In the genomic region with DNA sequence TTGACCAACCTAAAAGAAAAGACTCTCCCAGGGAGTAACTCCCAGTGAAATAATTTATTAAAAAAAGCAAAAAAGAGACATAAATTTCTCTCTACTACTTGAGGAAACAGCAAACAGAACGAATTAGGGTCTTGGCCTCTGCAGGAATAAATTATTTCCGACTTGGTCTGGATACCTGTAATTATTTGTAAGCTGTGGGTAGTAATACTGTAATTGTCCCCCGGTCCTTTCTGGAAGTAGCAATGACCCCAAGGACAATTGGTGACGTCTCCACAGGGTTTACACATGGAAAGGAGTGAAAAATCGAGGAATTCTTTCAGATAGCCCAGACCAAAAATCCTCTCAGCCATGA, we compare ENCODE assay signal across 1 cellular context.
TF ChIP-seq lines count a peak whose summit lies in the region.

No MANE protein-coding gene starts in this region.

TF ChIP-seq in WTC11, 78 proteins besides CTCF, POLR2A, EP300 and RAD21 (continued from another document):
- TF ChIP-seq, protein P1, sequence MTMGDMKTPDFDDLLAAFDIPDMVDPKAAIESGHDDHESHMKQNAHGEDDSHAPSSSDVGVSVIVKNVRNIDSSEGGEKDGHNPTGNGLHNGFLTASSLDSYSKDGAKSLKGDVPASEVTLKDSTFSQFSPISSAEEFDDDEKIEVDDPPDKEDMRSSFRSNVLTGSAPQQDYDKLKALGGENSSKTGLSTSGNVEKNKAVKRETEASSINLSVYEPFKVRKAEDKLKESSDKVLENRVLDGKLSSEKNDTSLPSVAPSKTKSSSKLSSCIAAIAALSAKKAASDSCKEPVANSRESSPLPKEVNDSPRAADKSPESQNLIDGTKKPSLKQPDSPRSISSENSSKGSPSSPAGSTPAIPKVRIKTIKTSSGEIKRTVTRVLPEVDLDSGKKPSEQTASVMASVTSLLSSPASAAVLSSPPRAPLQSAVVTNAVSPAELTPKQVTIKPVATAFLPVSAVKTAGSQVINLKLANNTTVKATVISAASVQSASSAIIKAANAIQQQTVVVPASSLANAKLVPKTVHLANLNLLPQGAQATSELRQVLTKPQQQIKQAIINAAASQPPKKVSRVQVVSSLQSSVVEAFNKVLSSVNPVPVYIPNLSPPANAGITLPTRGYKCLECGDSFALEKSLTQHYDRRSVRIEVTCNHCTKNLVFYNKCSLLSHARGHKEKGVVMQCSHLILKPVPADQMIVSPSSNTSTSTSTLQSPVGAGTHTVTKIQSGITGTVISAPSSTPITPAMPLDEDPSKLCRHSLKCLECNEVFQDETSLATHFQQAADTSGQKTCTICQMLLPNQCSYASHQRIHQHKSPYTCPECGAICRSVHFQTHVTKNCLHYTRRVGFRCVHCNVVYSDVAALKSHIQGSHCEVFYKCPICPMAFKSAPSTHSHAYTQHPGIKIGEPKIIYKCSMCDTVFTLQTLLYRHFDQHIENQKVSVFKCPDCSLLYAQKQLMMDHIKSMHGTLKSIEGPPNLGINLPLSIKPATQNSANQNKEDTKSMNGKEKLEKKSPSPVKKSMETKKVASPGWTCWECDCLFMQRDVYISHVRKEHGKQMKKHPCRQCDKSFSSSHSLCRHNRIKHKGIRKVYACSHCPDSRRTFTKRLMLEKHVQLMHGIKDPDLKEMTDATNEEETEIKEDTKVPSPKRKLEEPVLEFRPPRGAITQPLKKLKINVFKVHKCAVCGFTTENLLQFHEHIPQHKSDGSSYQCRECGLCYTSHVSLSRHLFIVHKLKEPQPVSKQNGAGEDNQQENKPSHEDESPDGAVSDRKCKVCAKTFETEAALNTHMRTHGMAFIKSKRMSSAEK (CRISPR knock-in tag; IDR thresholded peaks at IDR 0.05; ENCODE audit: borderline replicate concordance): no peak
- TF ChIP-seq, protein P2, sequence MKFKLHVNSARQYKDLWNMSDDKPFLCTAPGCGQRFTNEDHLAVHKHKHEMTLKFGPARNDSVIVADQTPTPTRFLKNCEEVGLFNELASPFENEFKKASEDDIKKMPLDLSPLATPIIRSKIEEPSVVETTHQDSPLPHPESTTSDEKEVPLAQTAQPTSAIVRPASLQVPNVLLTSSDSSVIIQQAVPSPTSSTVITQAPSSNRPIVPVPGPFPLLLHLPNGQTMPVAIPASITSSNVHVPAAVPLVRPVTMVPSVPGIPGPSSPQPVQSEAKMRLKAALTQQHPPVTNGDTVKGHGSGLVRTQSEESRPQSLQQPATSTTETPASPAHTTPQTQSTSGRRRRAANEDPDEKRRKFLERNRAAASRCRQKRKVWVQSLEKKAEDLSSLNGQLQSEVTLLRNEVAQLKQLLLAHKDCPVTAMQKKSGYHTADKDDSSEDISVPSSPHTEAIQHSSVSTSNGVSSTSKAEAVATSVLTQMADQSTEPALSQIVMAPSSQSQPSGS (CRISPR knock-in tag; IDR thresholded peaks at IDR 0.05; ENCODE audit: borderline replicate concordance, low read depth): no peak
- TF ChIP-seq ZNF396 (CRISPR knock-in tag; IDR thresholded peaks at IDR 0.05; ENCODE audit: borderline replicate concordance) (no peak), MYBL2 (CRISPR knock-in tag; IDR thresholded peaks at IDR 0.05) (no peak), SMAD4 (CRISPR knock-in tag; IDR thresholded peaks at IDR 0.05) (no peak), ATF1 (CRISPR knock-in tag; IDR thresholded peaks at IDR 0.05) (no peak), ZNF263 (CRISPR knock-in tag; IDR thresholded peaks at IDR 0.05; ENCODE audit: low read depth) (no peak)
- TF ChIP-seq, protein P3, sequence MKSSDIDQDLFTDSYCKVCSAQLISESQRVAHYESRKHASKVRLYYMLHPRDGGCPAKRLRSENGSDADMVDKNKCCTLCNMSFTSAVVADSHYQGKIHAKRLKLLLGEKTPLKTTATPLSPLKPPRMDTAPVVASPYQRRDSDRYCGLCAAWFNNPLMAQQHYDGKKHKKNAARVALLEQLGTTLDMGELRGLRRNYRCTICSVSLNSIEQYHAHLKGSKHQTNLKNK (CRISPR knock-in tag; IDR thresholded peaks at IDR 0.05): no peak
TF ChIP-seq in WTC11: peak in this region for 0.
